11 cellular contexts compared by ENCODE assay signal in genomic region chr7:45184326-45185027, GRCh38. TPM values are rescaled to one million over a fixed set of nuclear protein-coding genes. Genes with fewer than 3 reads are reported as not detected.
"Had no signal": no experiment of that assay in that cellular context is flagged by ENCODE, and none has a peak within 500 bp of the region (broad histone marks: within the 10 kb centered on the region; RNA-seq: fewer than 3 reads in every experiment).

No MANE protein-coding gene starts in this region.

- H3K27ac Mint-ChIP-seq: activated naive CD8-positive, alpha-beta T cell treated with anti-CD3 and anti-CD28 coated beads, Interleukin-2, amount 50 U/mL, for 24 hours; memory B cell; natural killer cell treated with Interleukin-12 subunit alpha and Interleukin-12 subunit beta and Interleukin-15 and Interleukin-18, amount 100 ng/mL, for 72 hours had no signal

- H3K9me3 Mint-ChIP-seq: activated naive CD8-positive, alpha-beta T cell treated with anti-CD3 and anti-CD28 coated beads, Interleukin-2, amount 50 U/mL, for 24 hours; memory B cell; natural killer cell treated with Interleukin-12 subunit alpha and Interleukin-12 subunit beta and Interleukin-15 and Interleukin-18, amount 100 ng/mL, for 72 hours had no signal

- H3K4me1 Mint-ChIP-seq: activated naive CD8-positive, alpha-beta T cell treated with anti-CD3 and anti-CD28 coated beads, Interleukin-2, amount 50 U/mL, for 24 hours; memory B cell had no signal

- H3K36me3 Mint-ChIP-seq: memory B cell; natural killer cell treated with Interleukin-12 subunit alpha and Interleukin-12 subunit beta and Interleukin-15 and Interleukin-18, amount 100 ng/mL, for 72 hours had no signal

- DNase-seq: activated naive CD8-positive, alpha-beta T cell treated with anti-CD3 and anti-CD28 coated beads, Interleukin-2, amount 50 U/mL, for 24 hours; activated T-cell treated with anti-CD3 and anti-CD28 coated beads, Interleukin-2, amount 50 U/mL, for 1 hour; foreskin keratinocyte; occipital lobe; psoas muscle; stimulated activated CD4-positive, alpha-beta T cell treated with anti-CD3 and anti-CD28 coated beads, Interleukin-2, amount 100 ng/mL, for 48 hours; T-helper 2 cell had no signal

- H3K4me3 Mint-ChIP-seq: activated naive CD8-positive, alpha-beta T cell treated with anti-CD3 and anti-CD28 coated beads, Interleukin-2, amount 50 U/mL, for 24 hours; memory B cell; natural killer cell treated with Interleukin-12 subunit alpha and Interleukin-12 subunit beta and Interleukin-15 and Interleukin-18, amount 100 ng/mL, for 72 hours had no signal

RNA-seq across cellular contexts. Expression of gene RAMP3, which starts 26.9 kb away (rescaled TPM):
- total RNA-seq: bronchial epithelial cell; endothelial cell of umbilical vein; foreskin keratinocyte; natural killer cell treated with Interleukin-12 subunit alpha and Interleukin-12 subunit beta and Interleukin-15 and Interleukin-18, amount 100 ng/mL, for 72 hours had no signal
